In genomic region chr6:2522521-2522920, GRCh38 we compare ENCODE assay signal across 15 cellular contexts.
DNase-seq lines count a peak whose midpoint lies in the region; ATAC-seq and TF ChIP-seq lines count a peak whose summit lies in the region.
"Had no signal": no experiment of that assay in that cellular context is flagged by ENCODE, and none has a peak within 500 bp of the region (broad histone marks: within the 10 kb centered on the region; RNA-seq: fewer than 3 reads in every experiment).

No MANE protein-coding gene starts in this region.

- intact Hi-C loops in MCF 10A (cut with micrococcal nuclease) = no loop called here
- intact Hi-C loops in breast epithelium (cut with DNase I; ENCODE audit: low total_unique reads) = no loop called here
- intact Hi-C loops in esophagus muscularis mucosa (cut with DNase I) = no loop called here

- WGBS in esophagus muscularis mucosa = 61% methylated on average over 7 of the region's 7 CpGs

- CTCF ChIA-PET in MCF 10A (lab: Yijun Ruan, JAX) = interaction anchor here (0.8 kb wide), 1 partner anchor 109 kb away, joined by 3 read pairs; no protein-coding TSS in a partner anchor
- CTCF ChIA-PET in activated CD8-positive, alpha-beta memory T cell treated with anti-CD3 and anti-CD28 coated beads, Interleukin-2, amount 10 ng/mL, durations not matched to agents 7 days and 5 days (lab: Charles Lee) = no interaction called here

- H3K9me3 ChIP-seq in breast epithelium (peaks cover 10 to 21% of the 10 kb centered on the region in 2 donors), esophagus muscularis mucosa (peaks cover 0 to 14% (median 10%) of the 10 kb centered on the region in 4 donors)

- no peaks in the 10 kb centered on the region for H3K27me3 ChIP-seq in breast epithelium
- H3K27me3 ChIP-seq in foreskin keratinocyte = no peaks in the 10 kb centered on the region
- H3K27me3 ChIP-seq in esophagus muscularis mucosa = no peaks in the 10 kb centered on the region

- peaks cover 16% of the 10 kb centered on the region for H3K4me1 Mint-ChIP-seq in MCF 10A (ENCODE audit: insufficient read depth, unreplicated experiment)
- H3K4me1 Mint-ChIP-seq in activated CD8-positive, alpha-beta memory T cell treated with anti-CD3 and anti-CD28 coated beads, Interleukin-2, amount 10 ng/mL, durations not matched to agents 7 days and 5 days = peaks cover 12% of the 10 kb centered on the region
- H3K4me1 Mint-ChIP-seq: WTC11 had no signal

- H3K4me1 ChIP-seq in breast epithelium = no peaks in the 10 kb centered on the region
- H3K4me1 ChIP-seq in foreskin keratinocyte = peaks cover 18% of the 10 kb centered on the region
- H3K4me1 ChIP-seq in esophagus muscularis mucosa = no peaks in the 10 kb centered on the region
- H3K4me1 ChIP-seq: parathyroid adenoma had no signal

- H3K4me3 ChIP-seq in breast epithelium (no peak overlapping the region), esophagus muscularis mucosa (no peak overlapping the region)

- POLR2A ChIA-PET in MCF 10A (lab: Yijun Ruan, JAX) = interaction anchor here (0.6 to 2.1 kb wide), 6 partner anchors 10 to 793 kb away, joined by 3 to 8 read pairs (median 4); no protein-coding TSS in a partner anchor

- BruUV-seq in MCF 10A (replicated peaks; lab: Mats Ljungman, UMichigan) = no TSS peak

- no peaks in the 10 kb centered on the region for H3K9me3 Mint-ChIP-seq in MCF 10A (ENCODE audit: unreplicated experiment)
- H3K9me3 Mint-ChIP-seq in activated CD8-positive, alpha-beta memory T cell treated with anti-CD3 and anti-CD28 coated beads, Interleukin-2, amount 10 ng/mL, durations not matched to agents 7 days and 5 days (ENCODE audit: low read depth) = peaks cover 18% of the 10 kb centered on the region

- H3K36me3 Mint-ChIP-seq in MCF 10A (ENCODE audit: insufficient read depth, unreplicated experiment) = no peaks in the 10 kb centered on the region
- peaks cover 6% of the 10 kb centered on the region for H3K36me3 Mint-ChIP-seq in activated CD8-positive, alpha-beta memory T cell treated with anti-CD3 and anti-CD28 coated beads, Interleukin-2, amount 10 ng/mL, durations not matched to agents 7 days and 5 days

- H3K27me3 Mint-ChIP-seq in MCF 10A (ENCODE audit: insufficient read depth, unreplicated experiment) = no peaks in the 10 kb centered on the region
- peaks cover 44% of the 10 kb centered on the region for H3K27me3 Mint-ChIP-seq in activated CD8-positive, alpha-beta memory T cell treated with anti-CD3 and anti-CD28 coated beads, Interleukin-2, amount 10 ng/mL, durations not matched to agents 7 days and 5 days

- TF ChIP-seq POLR2A in breast epithelium (IDR thresholded peaks at IDR 0.05) = no peak
- TF ChIP-seq POLR2A in esophagus muscularis mucosa (IDR thresholded peaks at IDR 0.05; ENCODE audit: low read depth) = no peak

- ATAC-seq in foreskin keratinocyte (peak; percentile 86), HG02885 (IDR thresholded peaks at IDR 0.05; ENCODE audit: poor library complexity, unreplicated experiment) (no peak)
- ATAC-seq in activated CD8-positive, alpha-beta memory T cell treated with anti-CD3 and anti-CD28 coated beads, Interleukin-2, amount 10 ng/mL, durations not matched to agents 7 days and 5 days = no peak
- ATAC-seq: WTC11 had no signal

- H3K27ac Mint-ChIP-seq in MCF 10A (ENCODE audit: low read depth, unreplicated experiment) = peak overlapping the region; percentile 87
- no peak overlapping the region for H3K27ac Mint-ChIP-seq in activated CD8-positive, alpha-beta memory T cell treated with anti-CD3 and anti-CD28 coated beads, Interleukin-2, amount 10 ng/mL, durations not matched to agents 7 days and 5 days
- H3K27ac Mint-ChIP-seq: WTC11 had no signal

- TF ChIP-seq EP300 in esophagus muscularis mucosa (IDR thresholded peaks at IDR 0.05) = no peak

- no peak overlapping the region for H3K27ac ChIP-seq in breast epithelium
- peak overlapping the region; percentile 69 for H3K27ac ChIP-seq in foreskin keratinocyte
- no peak overlapping the region for H3K27ac ChIP-seq in esophagus muscularis mucosa (replicated peaks in 1 of 4)
- H3K27ac ChIP-seq: parathyroid adenoma had no signal

- H3K36me3 ChIP-seq in breast epithelium (no peaks in the 10 kb centered on the region), esophagus muscularis mucosa (no peaks in the 10 kb centered on the region)

- TF ChIP-seq CTCF in MCF 10A (IDR thresholded peaks at IDR 0.05; ENCODE audit: unreplicated experiment) (no peak), breast epithelium (IDR thresholded peaks at IDR 0.05) (no peak), foreskin keratinocyte (conservative IDR thresholded peaks at IDR 0.05) (no peak), esophagus muscularis mucosa (IDR thresholded peaks at IDR 0.05) (no peak)

- DNase-seq in MCF 10A (ENCODE audit: unreplicated experiment) = peak; percentile 73
- no peak for DNase-seq in breast epithelium (ENCODE audit: low spot score in 2 of 2)
- DNase-seq in SKM-1 (lab: John Stamatoyannopoulos, UW; ENCODE audit: unreplicated experiment) = peak; percentile 54
- peak; percentile 79 to 90 for DNase-seq in foreskin keratinocyte
- DNase-seq in activated CD8-positive, alpha-beta memory T cell treated with anti-CD3 and anti-CD28 coated beads, Interleukin-2, amount 10 ng/mL, durations not matched to agents 7 days and 5 days = no peak
- DNase-seq in esophagus muscularis mucosa (ENCODE audit: extremely low spot score) = no peak
- DNase-seq in hypothalamus (lab: John Stamatoyannopoulos, UW) = no peak
- DNase-seq: activated T-cell treated with anti-CD3 and anti-CD28 coated beads, Interleukin-2, amount 50 U/mL, for 1 hour; DMS79; kidney glomerular epithelial cell; NCI-H2171; stimulated activated CD4-positive, alpha-beta T cell treated with anti-CD3 and anti-CD28 coated beads, Interleukin-4, amount 100 ng/mL, for 1 hour had no signal

- peak overlapping the region; percentile 21 for H3K4me3 Mint-ChIP-seq in MCF 10A (ENCODE audit: unreplicated experiment)
- no peak overlapping the region for H3K4me3 Mint-ChIP-seq in activated CD8-positive, alpha-beta memory T cell treated with anti-CD3 and anti-CD28 coated beads, Interleukin-2, amount 10 ng/mL, durations not matched to agents 7 days and 5 days
- H3K4me3 Mint-ChIP-seq: WTC11 had no signal

Comparison
In these comparisons a context has a peak if more than half of its experiments do, and no peak if none do; other contexts are left out.
1. DNase-seq: peak in MCF 10A (single experiment), SKM-1 (single experiment) and foreskin keratinocyte (2 of 2); none in breast epithelium (0 of 2), activated CD8-positive, alpha-beta memory T cell treated with anti-CD3 and anti-CD28 coated beads, Interleukin-2, amount 10 ng/mL, durations not matched to agents 7 days and 5 days (single experiment), esophagus muscularis mucosa (single experiment) and hypothalamus (0 of 51).